In the genomic region with DNA sequence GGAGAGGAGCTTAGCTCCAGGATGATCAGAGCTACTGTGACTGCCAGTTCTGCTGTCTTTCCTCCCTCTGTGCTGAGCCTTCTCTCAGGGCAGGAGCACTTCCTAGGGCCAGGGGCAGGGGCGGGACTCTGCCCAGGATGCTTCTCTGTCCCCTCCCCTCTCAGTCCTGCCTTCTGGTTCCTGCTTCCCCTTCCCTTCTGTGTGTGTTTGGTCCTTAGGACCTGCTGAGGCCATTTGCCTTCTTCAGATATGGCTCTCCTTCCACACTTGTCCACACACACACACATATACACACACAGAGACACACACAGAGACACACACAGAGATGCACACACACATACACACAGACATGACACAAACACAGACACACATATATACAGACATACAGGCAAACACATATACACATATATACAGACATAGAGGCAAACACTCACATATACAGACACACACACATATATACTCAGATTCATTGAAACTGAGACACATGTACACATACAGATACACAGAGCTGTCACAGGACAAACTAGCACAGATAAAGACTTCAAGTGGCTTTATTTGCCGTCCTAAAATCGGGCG, we compare ENCODE assay signal across 22 cellular contexts. TPM values are rescaled to one million over a fixed set of nuclear protein-coding genes. Genes with fewer than 3 reads are reported as not detected.
"Had no signal": no experiment of that assay in that cellular context is flagged by ENCODE, and none has a peak within 500 bp of the region (broad histone marks: within the 10 kb centered on the region; RNA-seq: fewer than 3 reads in every experiment).

No MANE protein-coding gene starts in this region.

- H3K9me3 ChIP-seq: adrenal gland, breast epithelium, mucosa of descending colon, upper lobe of right lung had no signal

- H3K36me3 Mint-ChIP-seq: activated naive CD4-positive, alpha-beta T cell treated with anti-CD3 and anti-CD28 coated beads, Interleukin-2, amount 50 U/mL, for 72 hours; naive B cell had no signal

- H3K4me1 Mint-ChIP-seq: activated CD4-positive, alpha-beta T cell treated with anti-CD3 and anti-CD28 coated beads for 36 hours; neural crest cell had no signal

- DNase-seq: activated CD4-positive, alpha-beta T cell treated with anti-CD3 and anti-CD28 coated beads for 36 hours; activated CD4-positive, alpha-beta T cell treated with anti-CD3 and anti-CD28 coated beads, Interleukin-2, amount 50 U/mL, for 48 hours; activated gamma-delta T cell treated with Interleukin-2 at 50 U/mL for 16 hours; activated T-cell treated with anti-CD3 and anti-CD28 coated beads for 4 hours; adrenal gland; effector memory CD8-positive, alpha-beta T cell; foreskin fibroblast; mesenchymal stem cell; mucosa of descending colon; naive B cell; stimulated activated naive CD4-positive, alpha-beta T cell; upper lobe of right lung; WERI-Rb-1 had no signal

- H3K27ac ChIP-seq: adrenal gland, breast epithelium, hepatocyte, upper lobe of right lung, WERI-Rb-1 had no signal

- H3K27ac Mint-ChIP-seq: activated CD4-positive, alpha-beta T cell treated with anti-CD3 and anti-CD28 coated beads for 36 hours; activated T-helper 1 cell treated with anti-CD3 and anti-CD28 coated beads, Interleukin-12 subunit alpha, Interleukin-12 subunit beta, Interleukin-2, Interleukin-4 antibody, amounts not matched to agents 30 ng/mL and 10 ng/mL and 1 ng/mL, durations not matched to agents 14 hours and 24 hours and 36 hours; effector memory CD8-positive, alpha-beta T cell; progenitor cell of endocrine pancreas had no signal

- H3K36me3 ChIP-seq: adrenal gland, breast epithelium, upper lobe of right lung, WERI-Rb-1 had no signal

- H3K4me2 ChIP-seq: hepatocyte had no signal

- H2AFZ ChIP-seq: hepatocyte had no signal

- FAIRE-seq: astrocyte had no signal

- H3K9me3 Mint-ChIP-seq: activated naive CD4-positive, alpha-beta T cell treated with anti-CD3 and anti-CD28 coated beads, Interleukin-2, amount 50 U/mL, for 72 hours; activated T-helper 1 cell treated with anti-CD3 and anti-CD28 coated beads, Interleukin-12 subunit alpha, Interleukin-12 subunit beta, Interleukin-2, Interleukin-4 antibody, amounts not matched to agents 30 ng/mL and 10 ng/mL and 1 ng/mL, durations not matched to agents 14 hours and 24 hours and 36 hours; effector memory CD8-positive, alpha-beta T cell had no signal

- H3K27me3 ChIP-seq: adrenal gland, hepatocyte, upper lobe of right lung had no signal

- H3K4me3 ChIP-seq: adrenal gland, breast epithelium, hepatocyte, mucosa of descending colon, upper lobe of right lung had no signal

- H3K4me3 Mint-ChIP-seq: activated CD4-positive, alpha-beta T cell treated with anti-CD3 and anti-CD28 coated beads for 36 hours; activated T-helper 1 cell treated with anti-CD3 and anti-CD28 coated beads, Interleukin-12 subunit alpha, Interleukin-12 subunit beta, Interleukin-2, Interleukin-4 antibody, amounts not matched to agents 30 ng/mL and 10 ng/mL and 1 ng/mL, durations not matched to agents 14 hours and 24 hours and 36 hours; effector memory CD8-positive, alpha-beta T cell; naive B cell; neural crest cell had no signal

- H3K79me2 ChIP-seq: hepatocyte had no signal

- ATAC-seq: activated CD4-positive, alpha-beta T cell treated with anti-CD3 and anti-CD28 coated beads for 36 hours; activated naive CD4-positive, alpha-beta T cell treated with anti-CD3 and anti-CD28 coated beads, Interleukin-2, amount 50 U/mL, for 72 hours; effector memory CD8-positive, alpha-beta T cell had no signal

- H3K4me1 ChIP-seq: adrenal gland, breast epithelium, upper lobe of right lung had no signal

- H3K27me3 Mint-ChIP-seq: progenitor cell of endocrine pancreas had no signal

RNA-seq across cellular contexts. Expression of gene CD177, which starts 22.0 kb away (rescaled TPM):
- total RNA-seq: activated CD4-positive, alpha-beta T cell treated with anti-CD3 and anti-CD28 coated beads for 36 hours; activated naive CD4-positive, alpha-beta T cell treated with anti-CD3 and anti-CD28 coated beads, Interleukin-2, amount 50 U/mL, for 72 hours; activated T-helper 1 cell treated with anti-CD3 and anti-CD28 coated beads, Interleukin-12 subunit alpha, Interleukin-12 subunit beta, Interleukin-2, Interleukin-4 antibody, amounts not matched to agents 30 ng/mL and 10 ng/mL and 1 ng/mL, durations not matched to agents 14 hours and 24 hours and 36 hours; astrocyte; chondrocyte; neural crest cell; osteoblast; progenitor cell of endocrine pancreas had no signal
- polyA plus RNA-seq: hepatocyte had no signal
